10 cellular contexts compared by ENCODE assay signal in genomic region chr2:2392332-2392731, GRCh38.
"Had no signal": no experiment of that assay in that cellular context is flagged by ENCODE, and none has a peak within 500 bp of the region (broad histone marks: within the 10 kb centered on the region; RNA-seq: fewer than 3 reads in every experiment).

No MANE protein-coding gene starts in this region.

- H3K9me3 ChIP-seq: HAP-1 had no signal

- DNase-seq: GM23248, GOT3, H7, H9, HCEC 1CT, HFFc6 had no signal

- H3K4me3 ChIP-seq: GM23248, GM23338, HAP-1 had no signal

- H3K9ac ChIP-seq: GM23248 had no signal

- FAIRE-seq: H1, H54 had no signal

- H2AFZ ChIP-seq: GM23248, GM23338 had no signal

- H3K27ac ChIP-seq: GM23248 had no signal

- H3K36me3 ChIP-seq: HAP-1 had no signal

- H3K4me2 ChIP-seq: GM23338 had no signal
